ENCODE assay signal across 6 cellular contexts in genomic region chr16:29812754-29813643, GRCh38. TPM values are rescaled to one million over a fixed set of nuclear protein-coding genes. Genes with fewer than 3 reads are reported as not detected.
DNase-seq lines count a peak whose midpoint lies in the region; ATAC-seq and TF ChIP-seq lines count a peak whose summit lies in the region.

No MANE protein-coding gene starts in this region.

- H4K20me1 ChIP-seq in GM23248 (ENCODE audit: insufficient read depth) (no peaks in the 10 kb centered on the region), neural cell (ENCODE audit: insufficient read depth) (no peaks in the 10 kb centered on the region)

- peak overlapping the region; percentile 89 for H3K4me2 ChIP-seq in GM23248 (ENCODE audit: unreplicated experiment)
- peak overlapping the region; percentile 96 for H3K4me2 ChIP-seq in neural cell (ENCODE audit: low read length)

- H3K9ac ChIP-seq in GM23248 = peak overlapping the region; percentile 71; the same call in 1 of the 2 replicates
- H3K9ac ChIP-seq in neural cell (ENCODE audit: low read length) = peak overlapping the region; percentile 99

- 76 to 82% methylated on average over 8 to 9 of the region's 9 CpGs for WGBS in GM23248 (ENCODE audit: low coverage in 1 of 2, low lambda C conversion rate in 2 of 2, missing lambda C conversion rate in 2 of 2), 2 experiments

- H3K9me2 ChIP-seq in GM23248 (ENCODE audit: insufficient read depth) (no peaks in the 10 kb centered on the region), neural cell (ENCODE audit: insufficient read depth, low read length) (no peaks in the 10 kb centered on the region)

- no peak overlapping the region for H2AFZ ChIP-seq in GM23248
- no peak overlapping the region for H2AFZ ChIP-seq in neural cell (ENCODE audit: low read depth, low read length)

- H3K79me2 ChIP-seq in GM23248 (ENCODE audit: insufficient read depth) (peaks cover 35% of the 10 kb centered on the region), neural cell (replicated peaks; ENCODE audit: insufficient read depth, low read length) (peaks cover 59% of the 10 kb centered on the region)

- H3K27me3 ChIP-seq in GM23248 (replicated peaks; ENCODE audit: insufficient read depth) (no peaks in the 10 kb centered on the region), brain microvascular endothelial cell (replicated peaks) (no peaks in the 10 kb centered on the region), neural cell (ENCODE audit: insufficient read depth, low read depth, low read length) (no peaks in the 10 kb centered on the region)

- H3F3A ChIP-seq in GM23248 (ENCODE audit: insufficient read depth) (peaks cover 20% of the 10 kb centered on the region; the same call in 1 of the 2 replicates), neural cell (ENCODE audit: insufficient read depth, low read length, poor library complexity, severe bottlenecking) (no peaks in the 10 kb centered on the region)

- peaks cover 36% of the 10 kb centered on the region for H3K4me1 ChIP-seq in GM23248 (ENCODE audit: insufficient read depth)

- intact Hi-C loops in left colon (cut with DNase I, micrococcal nuclease) = no loop called here

- ATAC-seq in HG02798 (IDR thresholded peaks at IDR 0.05; ENCODE audit: poor library complexity, unreplicated experiment) = no peak
- ATAC-seq in left colon = no peak

- H3K36me3 ChIP-seq in GM23248 (ENCODE audit: low read depth) (no peaks in the 10 kb centered on the region), brain microvascular endothelial cell (replicated peaks) (peaks cover 9% of the 10 kb centered on the region), neural cell (ENCODE audit: insufficient read depth, low read length) (no peaks in the 10 kb centered on the region)

- TF ChIP-seq EP300 in neural cell (conservative IDR thresholded peaks at IDR 0.05; ENCODE audit: poor library complexity, severe bottlenecking) = no peak

- no peak for TF ChIP-seq CTCF in brain microvascular endothelial cell (IDR thresholded peaks at IDR 0.05; ENCODE audit: low read depth, low read length, missing control alignments)
- TF ChIP-seq CTCF in neural cell (IDR thresholded peaks at IDR 0.05; ENCODE audit: poor library complexity, severe bottlenecking) = no peak

- H3K4me3 ChIP-seq in GM23248 (peak overlapping the region; percentile 77), brain microvascular endothelial cell (ENCODE audit: low read depth, low read length) (peak overlapping the region; percentile 55), neural cell (ENCODE audit: low read length) (peak overlapping the region; percentile 100)

- H3K9me3 ChIP-seq in GM23248 (ENCODE audit: low read depth) (no peaks in the 10 kb centered on the region), neural cell (ENCODE audit: low read length) (no peaks in the 10 kb centered on the region)

- H3K27ac ChIP-seq in GM23248 = no peak overlapping the region
- no peak overlapping the region for H3K27ac ChIP-seq in brain microvascular endothelial cell
- peak overlapping the region; percentile 98 for H3K27ac ChIP-seq in neural cell (ENCODE audit: low read length)

- in situ Hi-C loops in GM23248 (cut with MboI) = loop anchor here (10.0 kb wide), 1 partner anchor 202 kb away; the partner anchor contains the start of gene DOC2A
- in situ Hi-C loops in brain microvascular endothelial cell (cut with HindIII; ENCODE audit: low pct_ligation_motif_present, low sequenced_read_pairs) = no loop called here

- no peak for TF ChIP-seq RAD21 in neural cell (conservative IDR thresholded peaks at IDR 0.05)

- DNase-seq in GM23248 (no peak), brain microvascular endothelial cell (no peak), left colon (no peak), cerebellar nuclear complex (lab: John Stamatoyannopoulos, UW) (no peak)

TF ChIP-seq in neural cell, 6 proteins besides CTCF, POLR2A, EP300 and RAD21:
- no peak for TF ChIP-seq EZH2 (IDR thresholded peaks at IDR 0.05; ENCODE audit: borderline replicate concordance, insufficient read depth, low read length, poor library complexity, severe bottlenecking)
- TF ChIP-seq REST (IDR thresholded peaks at IDR 0.05; ENCODE audit: borderline replicate concordance) = no peak
- no peak for TF ChIP-seq POLR2AphosphoS5 (IDR thresholded peaks at IDR 0.05)
- no peak for TF ChIP-seq TAF1 (IDR thresholded peaks at IDR 0.05; ENCODE audit: low read depth)
- no peak for TF ChIP-seq SMC3 (conservative IDR thresholded peaks at IDR 0.05; ENCODE audit: poor library complexity)
- no peak for TF ChIP-seq MXI1 (conservative IDR thresholded peaks at IDR 0.05; ENCODE audit: poor library complexity, severe bottlenecking)
TF ChIP-seq in neural cell: peak in this region for 0.

RNA-seq across cellular contexts. Expression of gene PRRT2, which starts 1.0 kb away (rescaled TPM):
- total RNA-seq in GM23248 (2014; rRNA removed; shearing (Covaris generic)) = 0.43 and 4.0 TPM in 2 replicates
- 1.3 and 2.1 TPM in 2 replicates for polyA plus RNA-seq in GM23248 (2016; fragmentation: Nextera tagmentation; extraction: Ambion mirVana)
- 84.2 and 105 TPM in 2 replicates for polyA plus RNA-seq in neural cell
- polyA minus RNA-seq in neural cell = 29.9 and 40.6 TPM in 2 replicates
- 1 to 10 TPM; 1.3 to 2.0 TPM for total RNA-seq in left colon

RNA-seq across cellular contexts. Expression of gene PAGR1, which starts 3.0 kb away (rescaled TPM):
- total RNA-seq in GM23248 (2014; rRNA removed; shearing (Covaris generic)) = 23.6 and 30.6 TPM in 2 replicates
- polyA plus RNA-seq in GM23248 (2016; fragmentation: Nextera tagmentation; extraction: Ambion mirVana) = 17.5 and 19.3 TPM in 2 replicates
- polyA plus RNA-seq in neural cell = 86.8 and 88.7 TPM in 2 replicates
- polyA minus RNA-seq in neural cell = 21.9 and 24.0 TPM in 2 replicates
- total RNA-seq in left colon = 10 to 100 TPM; 16.8 to 17.4 TPM

RNA-seq across cellular contexts. Expression of gene MAZ, which starts 6.7 kb away (rescaled TPM):
- 169 and 215 TPM in 2 replicates for total RNA-seq in GM23248 (2014; rRNA removed; shearing (Covaris generic))
- polyA plus RNA-seq in GM23248 (2016; fragmentation: Nextera tagmentation; extraction: Ambion mirVana) (74.5 and 76.8 TPM in 2 replicates), neural cell (147 and 168 TPM in 2 replicates)
- 246 and 274 TPM in 2 replicates for polyA minus RNA-seq in neural cell
- 100 to 1,000 TPM; 252 to 365 TPM for total RNA-seq in left colon

RNA-seq across cellular contexts. Expression of gene MVP, which starts 7.3 kb away (rescaled TPM):
- 272 and 296 TPM in 2 replicates for total RNA-seq in GM23248 (2014; rRNA removed; shearing (Covaris generic))
- polyA plus RNA-seq in GM23248 (2016; fragmentation: Nextera tagmentation; extraction: Ambion mirVana) = 230 and 235 TPM in 2 replicates
- 2.5 and 5.7 TPM in 2 replicates for polyA plus RNA-seq in neural cell
- polyA minus RNA-seq in neural cell = 2.1 and 3.2 TPM in 2 replicates
- total RNA-seq in left colon = 100 to 1,000 TPM; 467 to 578 TPM

RNA-seq across cellular contexts. Expression of gene KIF22, which starts 22.4 kb away (rescaled TPM):
- 28.7 and 30.4 TPM in 2 replicates for total RNA-seq in GM23248 (2014; rRNA removed; shearing (Covaris generic))
- 39.5 and 41.8 TPM in 2 replicates for polyA plus RNA-seq in GM23248 (2016; fragmentation: Nextera tagmentation; extraction: Ambion mirVana)
- 81.1 and 89.7 TPM in 2 replicates for polyA plus RNA-seq in neural cell
- polyA minus RNA-seq in neural cell = 48.7 and 74.7 TPM in 2 replicates
- 10 to 100 TPM; 53.0 to 55.2 TPM for total RNA-seq in left colon
